ENCODE assay signal across 1 cellular context in the genomic region with DNA sequence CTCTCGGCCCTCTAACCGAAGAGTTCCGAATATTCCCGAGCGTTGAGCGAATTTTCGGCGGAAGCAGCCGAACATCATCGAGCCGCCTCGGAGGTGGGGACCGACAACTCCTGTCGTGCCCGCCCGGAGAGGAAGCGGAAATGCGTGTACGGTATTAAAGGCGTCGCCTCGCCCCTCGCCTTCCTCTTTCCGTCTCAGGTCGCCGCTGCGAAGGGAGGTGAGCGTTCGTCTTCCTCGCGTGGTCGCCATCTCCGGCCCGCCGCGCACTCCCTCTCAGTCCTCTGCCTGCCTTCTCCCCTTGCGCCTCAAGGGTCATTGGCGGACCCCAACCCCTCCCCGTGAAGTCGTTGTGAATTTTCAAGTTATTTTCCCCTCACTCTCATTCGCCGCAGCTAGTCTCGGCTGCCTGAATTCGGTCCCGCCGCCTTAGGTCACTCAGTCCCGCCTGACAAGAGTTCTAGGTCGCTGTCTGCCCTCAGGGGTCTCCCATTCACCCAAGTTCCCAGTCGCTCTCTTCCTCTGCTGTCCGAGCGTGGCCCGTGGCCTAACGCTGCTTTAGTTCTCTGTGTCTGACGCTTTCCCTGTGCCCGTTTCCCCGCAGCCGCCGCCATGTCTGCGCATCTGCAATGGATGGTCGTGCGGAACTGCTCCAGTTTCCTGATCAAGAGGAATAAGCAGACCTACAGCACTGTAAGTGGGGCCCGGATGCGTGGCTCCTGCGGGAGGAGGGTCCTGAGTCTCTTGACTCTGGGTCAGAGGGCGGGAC.
TF ChIP-seq lines count a peak whose summit lies in the region.

RPL28 (plus strand) TSS at position 184 of the 766 bp plus-strand sequence; CDS start at position 610, 426 bp downstream.

TF ChIP-seq in HCT116, 20 proteins besides CTCF, POLR2A, EP300 and RAD21 (continued from another document):
- TF ChIP-seq REST (IDR thresholded peaks at IDR 0.05; ENCODE audit: low read depth) (no peak), YY1 (IDR thresholded peaks at IDR 0.05; ENCODE audit: extremely low read depth, insufficient replicate concordance, low read depth, low read length) (peak; percentile 83), SP1 (IDR thresholded peaks at IDR 0.05; ENCODE audit: low read depth) (no peak; the same call in none of the 2 replicates)
